18 cellular contexts compared by ENCODE assay signal in genomic region chr11:45906965-45907591, GRCh38. TPM values are rescaled to one million over a fixed set of nuclear protein-coding genes. Genes with fewer than 3 reads are reported as not detected.
A peak's percentile ranks its signal among the peaks of the same experiment; 100 is the strongest.
DNase-seq lines count a peak whose midpoint lies in the region; ATAC-seq and TF ChIP-seq lines count a peak whose summit lies in the region.
"Had no signal": no experiment of that assay in that cellular context is flagged by ENCODE, and none has a peak within 500 bp of the region (broad histone marks: within the 10 kb centered on the region; RNA-seq: fewer than 3 reads in every experiment).

Gene FREY1 (minus strand): TSS chr11:45907271. CDS start chr11:45907245, 26 bp downstream.

- ATAC-seq in body of pancreas (peak; percentile 9), right lobe of liver (peak; percentile 10 to 24 (median 16))
- no peak for ATAC-seq in CD4-positive, alpha-beta T cell (ENCODE audit: poor library complexity)
- ATAC-seq in activated T-cell treated with anti-CD3 and anti-CD28 coated beads, Interleukin-2, amount 50 U/mL, for 4 hours = no peak

- H3K27me3 ChIP-seq in body of pancreas = no peaks in the 10 kb centered on the region
- no peaks in the 10 kb centered on the region for H3K27me3 ChIP-seq in right lobe of liver
- H3K27me3 ChIP-seq in tibial nerve = no peaks in the 10 kb centered on the region
- H3K27me3 ChIP-seq in CD4-positive, alpha-beta T cell (ENCODE audit: control insufficient read depth, insufficient read depth, low read length) = no peaks in the 10 kb centered on the region
- H3K27me3 ChIP-seq: heart right ventricle had no signal

- H3K36me3 ChIP-seq in body of pancreas (replicated peaks in 1 of 2; ENCODE audit: insufficient read depth in 1 of 2, low read depth in 2 of 2) (peaks cover 0 to 13% of the 10 kb centered on the region in 2 donors), right lobe of liver (peaks cover 0 to 31% (median 11%) of the 10 kb centered on the region in 4 donors), tibial nerve (peaks cover 0 to 72% (median 4%) of the 10 kb centered on the region in 3 donors)

- intact Hi-C loops in body of pancreas (cut with DNase I) = no loop called here
- intact Hi-C loops in right lobe of liver (cut with DNase I) = no loop called here
- intact Hi-C loops in CD4-positive, alpha-beta T cell (cut with DNase I, micrococcal nuclease) = no loop called here

- H3K27ac ChIP-seq in body of pancreas (peak within 1 kb of the TSS; percentile 83 to 93 (median 90)), right lobe of liver (no peak within 1 kb of the TSS), tibial nerve (peak within 1 kb of the TSS in 3 of 4 donors; percentile 15 to 60 (median 30))
- no peak within 1 kb of the TSS for H3K27ac ChIP-seq in CD4-positive, alpha-beta T cell (ENCODE audit: low read depth, low read length)
- H3K27ac ChIP-seq: heart right ventricle, VCaP had no signal

- H3K36me3 Mint-ChIP-seq in activated CD4-positive, alpha-beta T cell treated with anti-CD3 and anti-CD28 coated beads, Interleukin-2, amount 10 ng/mL, durations not matched to agents 7 days and 5 days (ENCODE audit: low read depth) = peaks cover 7% of the 10 kb centered on the region
- peaks cover 23% of the 10 kb centered on the region for H3K36me3 Mint-ChIP-seq in CD4-positive, alpha-beta T cell (ENCODE audit: low read depth)
- H3K36me3 Mint-ChIP-seq in chondrocyte (ENCODE audit: low read depth) = peaks cover 6% of the 10 kb centered on the region
- peaks cover 9% of the 10 kb centered on the region for H3K36me3 Mint-ChIP-seq in activated T-cell treated with anti-CD3 and anti-CD28 coated beads, Interleukin-2, amount 50 U/mL, for 4 hours (ENCODE audit: insufficient read depth)
- H3K36me3 Mint-ChIP-seq: activated naive CD8-positive, alpha-beta T cell had no signal

- H3K9me3 Mint-ChIP-seq in activated CD4-positive, alpha-beta T cell treated with anti-CD3 and anti-CD28 coated beads, Interleukin-2, amount 10 ng/mL, durations not matched to agents 7 days and 5 days = no peaks in the 10 kb centered on the region
- no peaks in the 10 kb centered on the region for H3K9me3 Mint-ChIP-seq in CD4-positive, alpha-beta T cell
- H3K9me3 Mint-ChIP-seq in chondrocyte (ENCODE audit: low read depth) = no peaks in the 10 kb centered on the region
- H3K9me3 Mint-ChIP-seq in activated T-cell treated with anti-CD3 and anti-CD28 coated beads, Interleukin-2, amount 50 U/mL, for 4 hours = no peaks in the 10 kb centered on the region

- no peaks in the 10 kb centered on the region for H3K27me3 Mint-ChIP-seq in activated CD4-positive, alpha-beta T cell treated with anti-CD3 and anti-CD28 coated beads, Interleukin-2, amount 10 ng/mL, durations not matched to agents 7 days and 5 days
- H3K27me3 Mint-ChIP-seq in CD4-positive, alpha-beta T cell = peaks cover under 1% of the 10 kb centered on the region
- no peaks in the 10 kb centered on the region for H3K27me3 Mint-ChIP-seq in chondrocyte (ENCODE audit: low read depth)
- no peaks in the 10 kb centered on the region for H3K27me3 Mint-ChIP-seq in activated T-cell treated with anti-CD3 and anti-CD28 coated beads, Interleukin-2, amount 50 U/mL, for 4 hours (ENCODE audit: low read depth)
- H3K27me3 Mint-ChIP-seq: activated naive CD8-positive, alpha-beta T cell had no signal

- H3K4me1 Mint-ChIP-seq in activated CD4-positive, alpha-beta T cell treated with anti-CD3 and anti-CD28 coated beads, Interleukin-2, amount 10 ng/mL, durations not matched to agents 7 days and 5 days = peaks cover 5% of the 10 kb centered on the region
- H3K4me1 Mint-ChIP-seq in CD4-positive, alpha-beta T cell (ENCODE audit: low read depth) = peaks cover 5% of the 10 kb centered on the region
- H3K4me1 Mint-ChIP-seq in chondrocyte (ENCODE audit: low read depth) = no peaks in the 10 kb centered on the region
- peaks cover 9% of the 10 kb centered on the region for H3K4me1 Mint-ChIP-seq in activated T-cell treated with anti-CD3 and anti-CD28 coated beads, Interleukin-2, amount 50 U/mL, for 4 hours (ENCODE audit: low read depth)

- H3K4me3 Mint-ChIP-seq in activated CD4-positive, alpha-beta T cell treated with anti-CD3 and anti-CD28 coated beads, Interleukin-2, amount 10 ng/mL, durations not matched to agents 7 days and 5 days = no peak within 1 kb of the TSS
- H3K4me3 Mint-ChIP-seq in CD4-positive, alpha-beta T cell = no peak within 1 kb of the TSS
- no peak within 1 kb of the TSS for H3K4me3 Mint-ChIP-seq in chondrocyte (ENCODE audit: unreplicated experiment)
- H3K4me3 Mint-ChIP-seq in activated T-cell treated with anti-CD3 and anti-CD28 coated beads, Interleukin-2, amount 50 U/mL, for 4 hours = no peak within 1 kb of the TSS
- H3K4me3 Mint-ChIP-seq: activated naive CD8-positive, alpha-beta T cell had no signal

- H3K27ac Mint-ChIP-seq in activated CD4-positive, alpha-beta T cell treated with anti-CD3 and anti-CD28 coated beads, Interleukin-2, amount 10 ng/mL, durations not matched to agents 7 days and 5 days = peak within 1 kb of the TSS; percentile 62
- H3K27ac Mint-ChIP-seq in CD4-positive, alpha-beta T cell = no peak within 1 kb of the TSS
- H3K27ac Mint-ChIP-seq in chondrocyte (ENCODE audit: unreplicated experiment) = no peak within 1 kb of the TSS

- H3K4me3 ChIP-seq in body of pancreas = no peak within 1 kb of the TSS
- H3K4me3 ChIP-seq in right lobe of liver = no peak within 1 kb of the TSS
- H3K4me3 ChIP-seq in tibial nerve = no peak within 1 kb of the TSS
- H3K4me3 ChIP-seq: heart right ventricle had no signal

- TF ChIP-seq POLR2A in body of pancreas (IDR thresholded peaks at IDR 0.05) = peak in 1 of 3 donors; percentile 8
- TF ChIP-seq POLR2A in right lobe of liver (IDR thresholded peaks at IDR 0.05) = no peak
- TF ChIP-seq POLR2A in tibial nerve (IDR thresholded peaks at IDR 0.05) = no peak

- TF ChIP-seq CTCF in body of pancreas (IDR thresholded peaks at IDR 0.05) (no peak), right lobe of liver (IDR thresholded peaks at IDR 0.05) (no peak), tibial nerve (IDR thresholded peaks at IDR 0.05) (no peak), chondrocyte (IDR thresholded peaks at IDR 0.05) (no peak)
- TF ChIP-seq CTCF in CD4-positive, alpha-beta T cell (IDR thresholded peaks at IDR 0.05) = no peak

- 47 to 58% methylated on average over 4 to 18 of the region's 18 CpGs for WGBS in body of pancreas, 2 donors
- 39% methylated on average over 3 of the region's 18 CpGs for WGBS in right lobe of liver (ENCODE audit: insufficient coverage, low coverage, low lambda C conversion rate, missing lambda C conversion rate)
- 55 to 71% methylated on average over 11 to 18 of the region's 18 CpGs for WGBS in tibial nerve, 2 donors

- peak in 1 of 2 donors; percentile 25 for TF ChIP-seq EP300 in tibial nerve (IDR thresholded peaks at IDR 0.05)

- POLR2A ChIA-PET in activated CD4-positive, alpha-beta T cell treated with anti-CD3 and anti-CD28 coated beads, Interleukin-2, amount 10 ng/mL, durations not matched to agents 7 days and 5 days (lab: Charles Lee) = no interaction called here
- POLR2A ChIA-PET in CD4-positive, alpha-beta T cell (lab: Charles Lee) = no interaction called here

- no peak for DNase-seq in activated CD4-positive, alpha-beta T cell treated with anti-CD3 and anti-CD28 coated beads, Interleukin-2, amount 10 ng/mL, durations not matched to agents 7 days and 5 days
- no peak for DNase-seq in activated CD4-positive, alpha-beta T cell treated with anti-CD3 and anti-CD28 coated beads, Interleukin-2, amount 50 U/mL, for 48 hours
- DNase-seq in body of pancreas = peak; percentile 55 to 74 (median 64)
- DNase-seq in right lobe of liver = no peak
- DNase-seq in tibial nerve (ENCODE audit: low spot score in 2 of 2) = no peak
- DNase-seq in CD4-positive, alpha-beta T cell = no peak
- no peak for DNase-seq in chondrocyte (ENCODE audit: low spot score)
- no peak for DNase-seq in activated T-cell treated with anti-CD3 and anti-CD28 coated beads, Interleukin-2, amount 50 U/mL, for 4 hours
- DNase-seq: COR-L47; GF-D8; heart right ventricle; IMR-90; NCI-H1105; NCI-H2227 treated with DMSO at 0.1 percent for 48 hours; right cardiac atrium; stimulated activated naive CD4-positive, alpha-beta T cell had no signal

- H3K9me3 ChIP-seq in body of pancreas (no peaks in the 10 kb centered on the region), right lobe of liver (no peaks in the 10 kb centered on the region), tibial nerve (no peaks in the 10 kb centered on the region)
- no peaks in the 10 kb centered on the region for H3K9me3 ChIP-seq in CD4-positive, alpha-beta T cell (ENCODE audit: control insufficient read depth, low read length)
- H3K9me3 ChIP-seq: heart right ventricle had no signal

- H3K4me1 ChIP-seq in body of pancreas = peaks cover 59% of the 10 kb centered on the region
- H3K4me1 ChIP-seq in right lobe of liver = peaks cover 0 to 4% (median 2%) of the 10 kb centered on the region in 4 donors
- H3K4me1 ChIP-seq in tibial nerve = peaks cover 0 to 14% (median 0%) of the 10 kb centered on the region in 4 donors

- CTCF ChIA-PET in activated CD4-positive, alpha-beta T cell treated with anti-CD3 and anti-CD28 coated beads, Interleukin-2, amount 10 ng/mL, durations not matched to agents 7 days and 5 days (lab: Charles Lee) = interaction anchor here (1.2 kb wide), 1 partner anchor 10 kb away, joined by 3 read pairs; the partner anchor contains the start of gene PEX16
- CTCF ChIA-PET in CD4-positive, alpha-beta T cell (lab: Charles Lee) = no interaction called here

RNA-seq across cellular contexts. Expression of gene FREY1, which starts in this region (rescaled TPM):
- total RNA-seq in activated CD4-positive, alpha-beta T cell treated with anti-CD3 and anti-CD28 coated beads, Interleukin-2, amount 10 ng/mL, durations not matched to agents 7 days and 5 days = 1 to 10 TPM; 3.2 to 3.9 TPM
- total RNA-seq in body of pancreas = 1 to 10 TPM; 2.3 to 8.2 TPM
- total RNA-seq in right lobe of liver = under 1 TPM in 3 of 6 experiments, not detected in 3; 0.40 to 0.90 (median 0.42) TPM
- total RNA-seq in tibial nerve = 1 to 10 TPM in 2 of 4 donors, not detected in 2; 1.0 to 7.2 TPM
- total RNA-seq in CD4-positive, alpha-beta T cell = 1 to 10 TPM; 5.7 to 6.0 TPM
- total RNA-seq in chondrocyte = 0.49 to 1.4 TPM (median 0.80 TPM) in 3 replicates
- total RNA-seq in activated T-cell treated with anti-CD3 and anti-CD28 coated beads, Interleukin-2, amount 50 U/mL, for 4 hours = 1 to 10 TPM; 2.3 to 3.3 (median 2.4) TPM
- total RNA-seq: IMR-90 had no signal

Comparison
In these comparisons a context has a peak if more than half of its experiments do, and no peak if none do; other contexts are left out.
1. Peak in ATAC-seq in right lobe of liver; RNA of the gene not detected or under 1 TPM.
2. DNase-seq: peak in body of pancreas (4 of 4); none in activated CD4-positive, alpha-beta T cell treated with anti-CD3 and anti-CD28 coated beads, Interleukin-2, amount 10 ng/mL, durations not matched to agents 7 days and 5 days (single experiment), activated CD4-positive, alpha-beta T cell treated with anti-CD3 and anti-CD28 coated beads, Interleukin-2, amount 50 U/mL, for 48 hours (0 of 2), right lobe of liver (0 of 3), tibial nerve (0 of 2), CD4-positive, alpha-beta T cell (0 of 10), chondrocyte (single experiment) and activated T-cell treated with anti-CD3 and anti-CD28 coated beads, Interleukin-2, amount 50 U/mL, for 4 hours (single experiment).
3. H3K27ac ChIP-seq: peak in body of pancreas (4 of 4) and tibial nerve (3 of 4); none in right lobe of liver (0 of 3) and CD4-positive, alpha-beta T cell (single experiment).